Comparison of ENCODE assay signal across 17 cellular contexts in genomic region chr6:144315226-144315980, GRCh38. TPM values are rescaled to one million over a fixed set of nuclear protein-coding genes. Genes with fewer than 3 reads are reported as not detected.
DNase-seq lines count a peak whose midpoint lies in the region; ATAC-seq and TF ChIP-seq lines count a peak whose summit lies in the region.
"Had no signal": no experiment of that assay in that cellular context is flagged by ENCODE, and none has a peak within 500 bp of the region (broad histone marks: within the 10 kb centered on the region; RNA-seq: fewer than 3 reads in every experiment).

No MANE protein-coding gene starts in this region.

- intact Hi-C loops in CD8-positive, alpha-beta T cell (cut with DNase I, micrococcal nuclease), result loop anchor here in 1 of 2 experiments (5.0 kb wide), 1 partner anchor 42 kb away; no protein-coding TSS in a partner anchor
- intact Hi-C loops in adrenal gland (cut with DNase I), result no loop called here

- peak overlapping the region; percentile 16 for H3K27ac Mint-ChIP-seq in CD8-positive, alpha-beta T cell
- peak overlapping the region; percentile 47 to 90 (median 74) for H3K27ac Mint-ChIP-seq in immature natural killer cell
- H3K27ac Mint-ChIP-seq in progenitor cell of endocrine pancreas, result peak overlapping the region; percentile 56

- H3K4me3 ChIP-seq in CD8-positive, alpha-beta T cell (ENCODE audit: low read depth, low read length), result no peak overlapping the region
- no peak overlapping the region for H3K4me3 ChIP-seq in adrenal gland
- H3K4me3 ChIP-seq: SJCRH30 had no signal

- no peak overlapping the region for H3K4me3 Mint-ChIP-seq in CD8-positive, alpha-beta T cell
- H3K4me3 Mint-ChIP-seq in immature natural killer cell (peak overlapping the region in 2 of 5 donors; percentile 19 to 36), progenitor cell of endocrine pancreas (ENCODE audit: low read depth) (no peak overlapping the region)

- WGBS in adrenal gland, 4 donors, result 60 to 78% (median 71%) methylated on average over 12 to 16 of the region's 16 CpGs

- H3K9me3 ChIP-seq in CD8-positive, alpha-beta T cell (ENCODE audit: low read length), result no peaks in the 10 kb centered on the region
- no peaks in the 10 kb centered on the region for H3K9me3 ChIP-seq in adrenal gland (replicated peaks in 1 of 3)
- H3K9me3 ChIP-seq: SJCRH30 had no signal

- TF ChIP-seq CTCF in CD8-positive, alpha-beta T cell (IDR thresholded peaks at IDR 0.05), result no peak
- TF ChIP-seq CTCF in adrenal gland (IDR thresholded peaks at IDR 0.05) (no peak), progenitor cell of endocrine pancreas (IDR thresholded peaks at IDR 0.05; ENCODE audit: unreplicated experiment) (no peak)

- H3K27me3 ChIP-seq in CD8-positive, alpha-beta T cell (ENCODE audit: insufficient read depth, low read length), result no peaks in the 10 kb centered on the region
- H3K27me3 ChIP-seq in adrenal gland, result no peaks in the 10 kb centered on the region
- H3K27me3 ChIP-seq: SJCRH30 had no signal

- no peaks in the 10 kb centered on the region for H3K36me3 Mint-ChIP-seq in CD8-positive, alpha-beta T cell
- peaks cover 0 to 11% (median 10%) of the 10 kb centered on the region in 3 donors for H3K36me3 Mint-ChIP-seq in immature natural killer cell
- H3K36me3 Mint-ChIP-seq in progenitor cell of endocrine pancreas (ENCODE audit: insufficient read depth), result peaks cover 9% of the 10 kb centered on the region

- H3K27ac ChIP-seq in CD8-positive, alpha-beta T cell (ENCODE audit: low read depth, low read length), result no peak overlapping the region
- H3K27ac ChIP-seq in adrenal gland, result peak overlapping the region in 3 of 5 donors; percentile 7 to 62 (median 15)
- H3K27ac ChIP-seq: KMS-11, SJCRH30, WERI-Rb-1 had no signal

- peaks cover 8% of the 10 kb centered on the region for H3K4me1 Mint-ChIP-seq in CD8-positive, alpha-beta T cell (ENCODE audit: low read depth)
- H3K4me1 Mint-ChIP-seq in immature natural killer cell (peaks cover 49 to 78% of the 10 kb centered on the region in 2 donors), progenitor cell of endocrine pancreas (ENCODE audit: low read depth) (peaks cover 40% of the 10 kb centered on the region)

- POLR2A ChIA-PET in CD8-positive, alpha-beta T cell (lab: Charles Lee), result no interaction called here

- H3K27me3 Mint-ChIP-seq in CD8-positive, alpha-beta T cell (ENCODE audit: low read depth), result no peaks in the 10 kb centered on the region
- H3K27me3 Mint-ChIP-seq in immature natural killer cell (ENCODE audit: low read depth in 3 of 3) (no peaks in the 10 kb centered on the region), progenitor cell of endocrine pancreas (no peaks in the 10 kb centered on the region)

- TF ChIP-seq POLR2A in adrenal gland (IDR thresholded peaks at IDR 0.05), result no peak

- DNase-seq in CD8-positive, alpha-beta T cell, result no peak
- DNase-seq in adrenal gland (peak in 6 of 7 donors; percentile 33 to 78 (median 45)), immature natural killer cell (no peak), progenitor cell of endocrine pancreas (ENCODE audit: low spot score, unreplicated experiment) (no peak), putamen (ENCODE audit: low spot score) (no peak)
- no peak for DNase-seq in stimulated activated CD4-positive, alpha-beta T cell treated with anti-CD3 and anti-CD28 coated beads, Interleukin-1b, Interleukin-23, amount 100 ng/mL, for 48 hours
- no peak for DNase-seq in central memory CD4-positive, alpha-beta T cell
- DNase-seq in activated CD4-positive, alpha-beta T cell treated with anti-CD3 and anti-CD28 coated beads, Interleukin-2, amount 50 U/mL, for 48 hours, result no peak
- DNase-seq: activated T-cell treated with anti-CD3 and anti-CD28 coated beads for 4 hours; aorta; DND-41; effector CD8-positive, alpha-beta T cell; foreskin melanocyte; islet precursor cell; SJCRH30; WERI-Rb-1 had no signal

- H3K36me3 ChIP-seq in CD8-positive, alpha-beta T cell (ENCODE audit: insufficient read depth, low read length), result no peaks in the 10 kb centered on the region
- H3K36me3 ChIP-seq in adrenal gland (replicated peaks in 1 of 2), result no peaks in the 10 kb centered on the region
- H3K36me3 ChIP-seq: SJCRH30, WERI-Rb-1 had no signal

- ATAC-seq in CD8-positive, alpha-beta T cell, result no peak

- no peaks in the 10 kb centered on the region for H3K4me1 ChIP-seq in CD8-positive, alpha-beta T cell (ENCODE audit: insufficient read depth, low read length)
- H3K4me1 ChIP-seq in adrenal gland (replicated peaks in 1 of 2), result peaks cover 21 to 40% of the 10 kb centered on the region in 2 donors
- H3K4me1 ChIP-seq: SJCRH30 had no signal

- H3K9me3 Mint-ChIP-seq in CD8-positive, alpha-beta T cell, result no peaks in the 10 kb centered on the region
- H3K9me3 Mint-ChIP-seq in immature natural killer cell, result no peaks in the 10 kb centered on the region
- H3K9me3 Mint-ChIP-seq in progenitor cell of endocrine pancreas (ENCODE audit: low read depth), result no peaks in the 10 kb centered on the region

- CTCF ChIA-PET in CD8-positive, alpha-beta T cell (lab: Charles Lee), result no interaction called here

RNA-seq across cellular contexts. Expression of gene UTRN, which starts 30.3 kb away (rescaled TPM):
- total RNA-seq in CD8-positive, alpha-beta T cell, result 100 to 1,000 TPM; 125 to 130 TPM
- total RNA-seq in adrenal gland (100 to 1,000 TPM in 6 of 8 donors, 10 to 100 TPM in 2; 79.6 to 194 (median 125) TPM), progenitor cell of endocrine pancreas (249 and 263 TPM in 2 replicates)
- polyA plus RNA-seq in adrenal gland (10 to 100 TPM in 2 of 3 donors, 1 to 10 TPM in 1; 7.6 to 23.0 (median 19.5) TPM), immature natural killer cell (100 to 1,000 TPM in 1 of 3 donors, 10 to 100 TPM in 2; 40.5 to 261 (median 67.6) TPM)

Comparison
In these comparisons a context has a peak if more than half of its experiments do, and no peak if none do; other contexts are left out.
1. DNase-seq: peak in adrenal gland (6 of 7); none in CD8-positive, alpha-beta T cell (0 of 7), immature natural killer cell (0 of 3), progenitor cell of endocrine pancreas (single experiment), stimulated activated CD4-positive, alpha-beta T cell treated with anti-CD3 and anti-CD28 coated beads, Interleukin-1b, Interleukin-23, amount 100 ng/mL, for 48 hours (single experiment), central memory CD4-positive, alpha-beta T cell (single experiment), activated CD4-positive, alpha-beta T cell treated with anti-CD3 and anti-CD28 coated beads, Interleukin-2, amount 50 U/mL, for 48 hours (0 of 2) and putamen (single experiment).
2. H3K27ac Mint-ChIP-seq: peak in every context shown above with its lines; median percentile 74 in immature natural killer cell; 56 in progenitor cell of endocrine pancreas; 16 in CD8-positive, alpha-beta T cell.